ENCODE assay signal across 23 cellular contexts in the genomic region with DNA sequence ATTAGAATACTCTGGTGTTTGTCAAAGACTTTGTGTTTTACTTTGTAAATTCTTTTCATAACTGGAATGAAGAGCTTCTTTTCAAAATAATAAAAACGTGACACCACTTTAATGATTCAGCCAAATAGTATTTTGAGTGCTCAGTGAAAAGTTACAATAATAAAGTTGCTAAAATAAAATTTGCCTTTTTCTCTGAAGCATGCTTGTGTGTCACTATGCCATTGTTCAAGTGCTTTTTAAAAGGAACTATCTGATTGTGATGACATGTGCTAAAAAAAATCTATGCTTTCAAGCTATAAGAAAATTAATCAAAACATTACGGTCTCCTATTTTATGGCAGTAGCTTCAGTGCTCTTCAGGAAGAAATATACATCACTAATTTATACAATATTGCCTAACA.
DNase-seq lines count a peak whose midpoint lies in the region; ATAC-seq lines count a peak whose summit lies in the region.
"Had no signal": no experiment of that assay in that cellular context is flagged by ENCODE, and none has a peak within 500 bp of the region (broad histone marks: within the 10 kb centered on the region; RNA-seq: fewer than 3 reads in every experiment).

No MANE protein-coding gene starts in this region.

- no peak overlapping the region for H3K9ac ChIP-seq in SK-N-MC (ENCODE audit: insufficient read length)

- ATAC-seq in sciatic nerve = no peak
- ATAC-seq: CD8-positive, alpha-beta T cell; HCT116 had no signal

- peak overlapping the region; percentile 41 for H3K4me3 ChIP-seq in SK-N-MC
- H3K4me3 ChIP-seq: SJSA1 had no signal

- H3K27ac ChIP-seq in SK-N-MC = peak overlapping the region; percentile 77
- H3K27ac ChIP-seq: SJSA1 had no signal

- no peaks in the 10 kb centered on the region for H3K9me3 ChIP-seq in SK-N-MC (ENCODE audit: low read depth, low read length)
- H3K9me3 ChIP-seq: Caco-2 had no signal

- no peaks in the 10 kb centered on the region for H3K36me3 ChIP-seq in SK-N-MC (ENCODE audit: insufficient read depth, low read length)
- H3K36me3 ChIP-seq: SJSA1 had no signal

- intact Hi-C loops in sciatic nerve (cut with DNase I) = no loop called here

- peak; percentile 83 for DNase-seq in EH (ENCODE audit: low read depth)
- peak; percentile 15 for DNase-seq in HS-27A (ENCODE audit: low read depth)
- DNase-seq in SK-N-MC (ENCODE audit: low read depth, low spot score) = peak; percentile 18
- DNase-seq in myocyte (ENCODE audit: low read depth) = peak; percentile 3
- DNase-seq in activated CD8-positive, alpha-beta memory T cell treated with anti-CD3 and anti-CD28 coated beads, Interleukin-2, amount 50 U/mL, for 48 hours = no peak
- DNase-seq in HuH-7.5 (ENCODE audit: low spot score) = no peak
- no peak for DNase-seq in sciatic nerve (ENCODE audit: low spot score)
- DNase-seq: C1 segment of cervical spinal cord; Caco-2; CD8-positive, alpha-beta T cell; DMS 273 treated with DMSO at 0.1 percent for 48 hours; DMS79; MV-4-11; NCI-H1105; NCI-H1436 treated with DMSO at 0.1 percent for 48 hours; NCI-H1930; NCI-H2107; NCI-H524 treated with DMSO at 0.1 percent for 48 hours; NCI-H774; Right ventricle myocardium superior; RPMI8226 had no signal

Comparison
In these comparisons a context has a peak if more than half of its experiments do, and no peak if none do; other contexts are left out.
1. DNase-seq: peak in EH (single experiment), HS-27A (single experiment), SK-N-MC (single experiment) and myocyte (single experiment); none in activated CD8-positive, alpha-beta memory T cell treated with anti-CD3 and anti-CD28 coated beads, Interleukin-2, amount 50 U/mL, for 48 hours (single experiment), HuH-7.5 (single experiment) and sciatic nerve (single experiment).